In genomic region chr3:43997788-43998373, GRCh38 we compare ENCODE assay signal across 8 cellular contexts.
A peak's percentile ranks its signal among the peaks of the same experiment; 100 is the strongest.
DNase-seq lines count a peak whose midpoint lies in the region; ATAC-seq, FAIRE-seq and TF ChIP-seq lines count a peak whose summit lies in the region.

No MANE protein-coding gene starts in this region.

- H4K91ac ChIP-seq in IMR-90 (ENCODE audit: insufficient read depth, low read depth, low read length) = no peak overlapping the region

- H2BK20ac ChIP-seq in IMR-90 (ENCODE audit: low read depth, low read length) = no peak overlapping the region

- H3K4me3 Mint-ChIP-seq in CD4-positive, alpha-beta T cell = peak overlapping the region; percentile 79
- peak overlapping the region; percentile 35 for H3K4me3 Mint-ChIP-seq in natural killer cell

- FAIRE-seq in bronchial epithelial cell (lab: Jason Lieb, UNC) = no peak

- no peak overlapping the region for H3K23ac ChIP-seq in IMR-90 (ENCODE audit: low read depth, low read length)

- H3K4me1 Mint-ChIP-seq in CD4-positive, alpha-beta T cell (ENCODE audit: low read depth) = peaks cover 45% of the 10 kb centered on the region
- H3K4me1 Mint-ChIP-seq in natural killer cell = peaks cover 12 to 42% of the 10 kb centered on the region in 2 donors

- ATAC-seq in CD4-positive, alpha-beta T cell (ENCODE audit: poor library complexity) = no peak
- no peak for ATAC-seq in IMR-90 (ENCODE audit: low read depth)
- no peak for ATAC-seq in natural killer cell
- no peak for ATAC-seq in GM18868 (IDR thresholded peaks at IDR 0.05; ENCODE audit: unreplicated experiment)
- ATAC-seq in GM18517 (IDR thresholded peaks at IDR 0.05; ENCODE audit: unreplicated experiment) = no peak
- ATAC-seq in GM18511 (IDR thresholded peaks at IDR 0.05; ENCODE audit: unreplicated experiment) = no peak
- ATAC-seq in HG02610 (IDR thresholded peaks at IDR 0.05; ENCODE audit: unreplicated experiment) = no peak

- H2AK5ac ChIP-seq in IMR-90 (ENCODE audit: low read depth, low read length) = no peak overlapping the region

- no peak overlapping the region for H3K14ac ChIP-seq in IMR-90 (replicated peaks; ENCODE audit: low read depth, low read length)

- H3K18ac ChIP-seq in IMR-90 (ENCODE audit: low read depth, low read length) = no peak overlapping the region

- dilution Hi-C loops in IMR-90 (cut with HindIII; ENCODE audit: low sequenced_read_pairs, unreplicated experiment) = no loop called here

- no peak for TF ChIP-seq RAD21 in IMR-90 (IDR thresholded peaks at IDR 0.05; ENCODE audit: low read length)

- H2AFZ ChIP-seq in IMR-90 (replicated peaks; ENCODE audit: low read length, poor library complexity) = peak overlapping the region; percentile 57

- POLR2A ChIA-PET in CD4-positive, alpha-beta T cell (lab: Charles Lee) = no interaction called here
- POLR2A ChIA-PET in IMR-90 (lab: Charles Lee; ENCODE audit: unreplicated experiment) = no interaction called here

- H3K4me2 ChIP-seq in IMR-90 (ENCODE audit: low read depth, low read length) = no peak overlapping the region

- no peaks in the 10 kb centered on the region for H3K9me1 ChIP-seq in IMR-90 (ENCODE audit: insufficient read depth, low read length)

- TF ChIP-seq CTCF in CD4-positive, alpha-beta T cell (IDR thresholded peaks at IDR 0.05) = no peak
- TF ChIP-seq CTCF in IMR-90 (conservative IDR thresholded peaks at IDR 0.05; ENCODE audit: low read depth, low read length) (no peak), bronchial epithelial cell (IDR thresholded peaks at IDR 0.05; ENCODE audit: insufficient read depth, low read length, severe bottlenecking) (no peak), natural killer cell (IDR thresholded peaks at IDR 0.05) (no peak)

- no peaks in the 10 kb centered on the region for H3K36me3 ChIP-seq in IMR-90 (ENCODE audit: control insufficient read depth, insufficient read depth, low read length)
- H3K36me3 ChIP-seq in bronchial epithelial cell (ENCODE audit: control insufficient read depth, insufficient read depth, low read length) = no peaks in the 10 kb centered on the region

- no peaks in the 10 kb centered on the region for H3K9me3 Mint-ChIP-seq in CD4-positive, alpha-beta T cell
- no peaks in the 10 kb centered on the region for H3K9me3 Mint-ChIP-seq in natural killer cell

- CTCF ChIA-PET in CD4-positive, alpha-beta T cell (lab: Charles Lee) = no interaction called here
- CTCF ChIA-PET in IMR-90 (lab: Yijun Ruan, JAX) = no interaction called here

- peaks cover 90% of the 10 kb centered on the region for H3K27me3 Mint-ChIP-seq in CD4-positive, alpha-beta T cell
- peaks cover 73 to 77% of the 10 kb centered on the region in 2 donors for H3K27me3 Mint-ChIP-seq in natural killer cell (ENCODE audit: low read depth in 2 of 2)

- no peaks in the 10 kb centered on the region for H3K9me3 ChIP-seq in CD4-positive, alpha-beta T cell (ENCODE audit: control insufficient read depth, low read length)
- H3K9me3 ChIP-seq in IMR-90 (ENCODE audit: control insufficient read depth, insufficient read depth, low read length) = peaks cover 8% of the 10 kb centered on the region; the same call in 1 of the 2 replicates

- H3K4ac ChIP-seq in IMR-90 (ENCODE audit: low read depth, low read length) = no peak overlapping the region

- H3K4me3 ChIP-seq in IMR-90 (ENCODE audit: insufficient read depth, low read depth, low read length) (no peak overlapping the region), bronchial epithelial cell (ENCODE audit: low read depth, low read length) (peak overlapping the region; percentile 51)

- 3% methylated on average over 5 of the region's 34 CpGs; no CpG with 5 or more reads in 1 of the 2 experiments for WGBS in IMR-90 (ENCODE audit: extremely low coverage in 2 of 2, insufficient read length in 1 of 2), 2 experiments

- in situ Hi-C loops in IMR-90 (cut with MboI; ENCODE audit: low sequenced_read_pairs) = no loop called here

- no peak overlapping the region for H3K27ac Mint-ChIP-seq in CD4-positive, alpha-beta T cell
- no peak overlapping the region for H3K27ac Mint-ChIP-seq in natural killer cell

- H2AK9ac ChIP-seq in IMR-90 (replicated peaks; ENCODE audit: low read depth, low read length, poor library complexity) = no peak overlapping the region

- no TSS peak for BruUV-seq in IMR-90 (replicated peaks; lab: Mats Ljungman, UMichigan)

- intact Hi-C loops in CD4-positive, alpha-beta T cell (cut with DNase I, micrococcal nuclease) = no loop called here
- intact Hi-C loops in IMR-90 (cut with micrococcal nuclease) (loop anchor here (10.0 kb wide), 1 partner anchor 453 kb away; no protein-coding TSS in a partner anchor), natural killer cell (cut with micrococcal nuclease) (no loop called here)

- no peak overlapping the region for H3K27ac ChIP-seq in CD4-positive, alpha-beta T cell (ENCODE audit: low read depth, low read length)
- H3K27ac ChIP-seq in IMR-90 (ENCODE audit: insufficient read depth, low read length) = no peak overlapping the region

- no peaks in the 10 kb centered on the region for H3K36me3 Mint-ChIP-seq in CD4-positive, alpha-beta T cell (ENCODE audit: low read depth)
- H3K36me3 Mint-ChIP-seq in natural killer cell = no peaks in the 10 kb centered on the region

- H2BK15ac ChIP-seq in IMR-90 (ENCODE audit: low read depth, low read length) = no peak overlapping the region

- no peaks in the 10 kb centered on the region for H4K20me1 ChIP-seq in IMR-90 (ENCODE audit: insufficient read depth, low read length)

- H3K56ac ChIP-seq in IMR-90 (ENCODE audit: extremely low read depth, insufficient read depth, low read length) = no peak overlapping the region; the same call in 1 of the 2 replicates

- no peak overlapping the region for H4K5ac ChIP-seq in IMR-90 (ENCODE audit: low read depth, low read length)

- no peak overlapping the region for H4K8ac ChIP-seq in IMR-90 (ENCODE audit: low read depth in 2 of 2, low read length in 2 of 2)

- H3K4me1 ChIP-seq in IMR-90 (ENCODE audit: control insufficient read depth, insufficient read depth, low read length) = no peaks in the 10 kb centered on the region; the same call in 1 of the 2 replicates

- H3K79me1 ChIP-seq in IMR-90 (ENCODE audit: low read depth in 1 of 2, low read length in 2 of 2) = no peaks in the 10 kb centered on the region

- no peak for DNase-seq in CD4-positive, alpha-beta T cell
- no peak for DNase-seq in IMR-90
- DNase-seq in bronchial epithelial cell (ENCODE audit: low read depth) = peak; percentile 8
- DNase-seq in natural killer cell = no peak

- no peak overlapping the region for H3K9ac ChIP-seq in IMR-90 (ENCODE audit: low read depth, low read length)

- peaks cover 94% of the 10 kb centered on the region for H3K27me3 ChIP-seq in CD4-positive, alpha-beta T cell (ENCODE audit: control insufficient read depth, insufficient read depth, low read length)
- H3K27me3 ChIP-seq in IMR-90 (ENCODE audit: control insufficient read depth, insufficient read depth, low read length) (peaks cover 74% of the 10 kb centered on the region), bronchial epithelial cell (ENCODE audit: control insufficient read depth, insufficient read depth, low read length) (peaks cover 24% of the 10 kb centered on the region)

- no peak overlapping the region for H2BK5ac ChIP-seq in IMR-90 (ENCODE audit: low read depth, low read length, poor library complexity, severe bottlenecking)

- TF ChIP-seq POLR2A in IMR-90 (IDR thresholded peaks at IDR 0.05; ENCODE audit: low read depth, low read length) = no peak

- H2BK120ac ChIP-seq in IMR-90 (ENCODE audit: low read depth, low read length) = no peak overlapping the region

TF ChIP-seq in IMR-90, 13 proteins besides CTCF, POLR2A, EP300 and RAD21:
- TF ChIP-seq FOS (IDR thresholded peaks at IDR 0.05; ENCODE audit: low read depth, low read length) (no peak), SMC3 (IDR thresholded peaks at IDR 0.05; ENCODE audit: low read depth, low read length) (no peak), RCOR1 (IDR thresholded peaks at IDR 0.05; ENCODE audit: insufficient replicate concordance, low read length) (no peak), CEBPB (IDR thresholded peaks at IDR 0.05; ENCODE audit: low read depth, low read length) (no peak), MAZ (IDR thresholded peaks at IDR 0.05; ENCODE audit: borderline replicate concordance, low read depth, low read length) (no peak), NFE2L2 (IDR thresholded peaks at IDR 0.05; ENCODE audit: low read depth, low read length) (no peak), RFX5 (IDR thresholded peaks at IDR 0.05; ENCODE audit: low read depth, low read length) (no peak), BHLHE40 (IDR thresholded peaks at IDR 0.05; ENCODE audit: low read depth, low read length) (no peak), CHD1 (IDR thresholded peaks at IDR 0.05; ENCODE audit: low read depth, low read length) (no peak), MXI1 (IDR thresholded peaks at IDR 0.05; ENCODE audit: borderline replicate concordance, low read depth, low read length) (no peak), MAFK (IDR thresholded peaks at IDR 0.05; ENCODE audit: low read depth, low read length) (no peak)
- TF ChIP-seq, protein P1, sequence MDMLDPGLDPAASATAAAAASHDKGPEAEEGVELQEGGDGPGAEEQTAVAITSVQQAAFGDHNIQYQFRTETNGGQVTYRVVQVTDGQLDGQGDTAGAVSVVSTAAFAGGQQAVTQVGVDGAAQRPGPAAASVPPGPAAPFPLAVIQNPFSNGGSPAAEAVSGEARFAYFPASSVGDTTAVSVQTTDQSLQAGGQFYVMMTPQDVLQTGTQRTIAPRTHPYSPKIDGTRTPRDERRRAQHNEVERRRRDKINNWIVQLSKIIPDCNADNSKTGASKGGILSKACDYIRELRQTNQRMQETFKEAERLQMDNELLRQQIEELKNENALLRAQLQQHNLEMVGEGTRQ (IDR thresholded peaks at IDR 0.05; ENCODE audit: low read depth, low read length) = no peak
- TF ChIP-seq, protein P2, sequence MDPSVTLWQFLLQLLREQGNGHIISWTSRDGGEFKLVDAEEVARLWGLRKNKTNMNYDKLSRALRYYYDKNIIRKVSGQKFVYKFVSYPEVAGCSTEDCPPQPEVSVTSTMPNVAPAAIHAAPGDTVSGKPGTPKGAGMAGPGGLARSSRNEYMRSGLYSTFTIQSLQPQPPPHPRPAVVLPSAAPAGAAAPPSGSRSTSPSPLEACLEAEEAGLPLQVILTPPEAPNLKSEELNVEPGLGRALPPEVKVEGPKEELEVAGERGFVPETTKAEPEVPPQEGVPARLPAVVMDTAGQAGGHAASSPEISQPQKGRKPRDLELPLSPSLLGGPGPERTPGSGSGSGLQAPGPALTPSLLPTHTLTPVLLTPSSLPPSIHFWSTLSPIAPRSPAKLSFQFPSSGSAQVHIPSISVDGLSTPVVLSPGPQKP (IDR thresholded peaks at IDR 0.05; ENCODE audit: borderline replicate concordance, low read depth, low read length) = no peak
